Comparison of ENCODE assay signal across 8 cellular contexts in genomic region chr5:1003296-1003937, GRCh38. TPM values are rescaled to one million over a fixed set of nuclear protein-coding genes. Genes with fewer than 3 reads are reported as not detected.
DNase-seq lines count a peak whose midpoint lies in the region; ATAC-seq and TF ChIP-seq lines count a peak whose summit lies in the region.

No MANE protein-coding gene starts in this region.

- H3K27me3 Mint-ChIP-seq in activated naive CD4-positive, alpha-beta T cell treated with anti-CD3 and anti-CD28 coated beads, Interleukin-2, amount 10 ng/mL, durations not matched to agents 7 days and 5 days: peaks cover 98% of the 10 kb centered on the region

- CTCF ChIA-PET in activated naive CD4-positive, alpha-beta T cell treated with anti-CD3 and anti-CD28 coated beads, Interleukin-2, amount 10 ng/mL, durations not matched to agents 7 days and 5 days (lab: Charles Lee): no interaction called here

- H3K27me3 ChIP-seq in foreskin keratinocyte: peaks cover 92% of the 10 kb centered on the region
- H3K27me3 ChIP-seq in suprapubic skin: peaks cover 21% of the 10 kb centered on the region

- H3K4me3 ChIP-seq in suprapubic skin: peak overlapping the region; percentile 70

- no peak overlapping the region for H3K27ac ChIP-seq in foreskin keratinocyte
- H3K27ac ChIP-seq in suprapubic skin: no peak overlapping the region

- TF ChIP-seq POLR2A in suprapubic skin (IDR thresholded peaks at IDR 0.05): no peak

- ATAC-seq in foreskin keratinocyte (peak; percentile 76), GM18502 (IDR thresholded peaks at IDR 0.05; ENCODE audit: poor library complexity, unreplicated experiment) (no peak), HG02840 (IDR thresholded peaks at IDR 0.05; ENCODE audit: low FRiP score, unreplicated experiment) (no peak)

- H3K4me1 Mint-ChIP-seq in activated naive CD4-positive, alpha-beta T cell treated with anti-CD3 and anti-CD28 coated beads, Interleukin-2, amount 10 ng/mL, durations not matched to agents 7 days and 5 days: peaks cover 32% of the 10 kb centered on the region

- no peaks in the 10 kb centered on the region for H3K9me3 Mint-ChIP-seq in activated naive CD4-positive, alpha-beta T cell treated with anti-CD3 and anti-CD28 coated beads, Interleukin-2, amount 10 ng/mL, durations not matched to agents 7 days and 5 days

- no peak for TF ChIP-seq EP300 in suprapubic skin (IDR thresholded peaks at IDR 0.05)

- H3K4me1 ChIP-seq in foreskin keratinocyte (no peaks in the 10 kb centered on the region), suprapubic skin (peaks cover 37% of the 10 kb centered on the region)

- no peaks in the 10 kb centered on the region for H3K9me3 ChIP-seq in suprapubic skin

- DNase-seq in activated naive CD4-positive, alpha-beta T cell treated with anti-CD3 and anti-CD28 coated beads, Interleukin-2, amount 10 ng/mL, durations not matched to agents 7 days and 5 days: peak; percentile 19
- no peak for DNase-seq in activated naive CD4-positive, alpha-beta T cell treated with Interleukin-2 at 50 U/mL for 16 hours
- peak; percentile 59 for DNase-seq in RPMI7951 (ENCODE audit: low read depth)
- DNase-seq in foreskin keratinocyte: peak; percentile 93 to 96
- DNase-seq in suprapubic skin (ENCODE audit: low spot score in 2 of 2): peak; percentile 76 to 77
- no peak for DNase-seq in GM20000 (ENCODE audit: low spot score)

- 49% methylated on average over 20 of the region's 21 CpGs for WGBS in suprapubic skin

- H3K27ac Mint-ChIP-seq in activated naive CD4-positive, alpha-beta T cell treated with anti-CD3 and anti-CD28 coated beads, Interleukin-2, amount 10 ng/mL, durations not matched to agents 7 days and 5 days: no peak overlapping the region

- TF ChIP-seq CTCF in foreskin keratinocyte (conservative IDR thresholded peaks at IDR 0.05): no peak
- TF ChIP-seq CTCF in suprapubic skin (IDR thresholded peaks at IDR 0.05): no peak
- no peak for TF ChIP-seq CTCF in GM20000 (IDR thresholded peaks at IDR 0.05; ENCODE audit: extremely low read depth, missing control alignments)

- no peaks in the 10 kb centered on the region for H3K36me3 Mint-ChIP-seq in activated naive CD4-positive, alpha-beta T cell treated with anti-CD3 and anti-CD28 coated beads, Interleukin-2, amount 10 ng/mL, durations not matched to agents 7 days and 5 days

- H3K36me3 ChIP-seq in suprapubic skin: no peaks in the 10 kb centered on the region

- H3K4me3 Mint-ChIP-seq in activated naive CD4-positive, alpha-beta T cell treated with anti-CD3 and anti-CD28 coated beads, Interleukin-2, amount 10 ng/mL, durations not matched to agents 7 days and 5 days: no peak overlapping the region

RNA-seq across cellular contexts. Expression of gene NKD2, which starts 5.2 kb away (rescaled TPM):
- 24.6 and 27.2 TPM in 2 replicates for total RNA-seq in RPMI7951 (2014; rRNA removed; shearing (Covaris generic))
- total RNA-seq in foreskin keratinocyte: 0.11 TPM in 1 of 2 replicates, not detected in the other
- not detected in 2 replicates for polyA plus RNA-seq in foreskin keratinocyte
- total RNA-seq in suprapubic skin: 10 to 100 TPM in 2 of 4 donors, 1 to 10 TPM in 2; 7.9 to 13.0 (median 10.6) TPM

Comparison
In these comparisons a context has a peak if more than half of its experiments do, and no peak if none do; other contexts are left out.
1. DNase-seq: peak in activated naive CD4-positive, alpha-beta T cell treated with anti-CD3 and anti-CD28 coated beads, Interleukin-2, amount 10 ng/mL, durations not matched to agents 7 days and 5 days (single experiment), RPMI7951 (single experiment), foreskin keratinocyte (2 of 2) and suprapubic skin (2 of 2); none in activated naive CD4-positive, alpha-beta T cell treated with Interleukin-2 at 50 U/mL for 16 hours (single experiment) and GM20000 (single experiment).